In the genomic region with DNA sequence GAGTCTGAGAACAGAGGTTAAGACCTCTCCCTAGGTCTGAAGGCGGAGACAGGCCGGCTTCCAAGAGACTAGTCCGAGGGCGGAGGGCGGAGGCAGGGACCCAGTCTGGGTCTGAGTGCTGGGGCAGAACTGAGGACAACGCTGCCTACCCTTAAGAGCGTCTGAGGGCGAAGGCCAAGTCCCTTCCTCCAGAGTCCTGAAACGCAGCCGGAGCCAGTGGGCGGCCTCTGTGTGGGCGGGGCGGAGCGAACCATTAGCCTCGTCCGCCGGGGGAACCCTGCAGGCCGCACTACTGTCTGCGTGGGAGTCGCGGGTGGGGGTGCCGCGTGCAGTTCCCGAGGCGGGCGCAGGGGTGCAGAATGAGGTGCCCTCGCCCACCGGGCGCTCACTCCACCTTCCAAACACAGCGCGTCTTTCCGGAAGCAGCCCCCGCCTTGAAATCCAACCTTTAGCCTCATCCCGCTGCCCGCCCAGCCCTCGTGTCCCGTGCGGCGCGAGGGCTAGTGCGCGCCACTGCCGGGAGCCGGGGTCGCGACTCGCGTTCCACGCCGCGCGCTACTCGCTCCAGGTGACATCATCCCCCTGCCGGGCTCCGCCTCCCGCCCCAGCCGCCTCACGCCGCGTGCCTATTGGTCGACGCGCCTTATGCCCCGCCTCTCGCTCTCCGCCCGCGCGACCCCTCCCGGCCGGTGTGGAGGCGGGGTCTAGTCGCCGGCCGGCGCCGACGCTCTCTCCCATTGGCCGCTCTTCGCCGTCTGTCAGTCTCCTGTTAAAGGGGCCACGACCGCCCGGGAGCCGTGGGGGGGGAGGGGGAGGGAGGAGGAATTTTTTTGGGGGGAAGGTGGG, we compare ENCODE assay signal across 8 cellular contexts. TPM values are rescaled to one million over a fixed set of nuclear protein-coding genes. Genes with fewer than 3 reads are reported as not detected.
A peak's percentile ranks its signal among the peaks of the same experiment; 100 is the strongest.
DNase-seq lines count a peak whose midpoint lies in the region; ATAC-seq, FAIRE-seq and TF ChIP-seq lines count a peak whose summit lies in the region.

Gene C19orf73 (minus strand): TSS at position 579 of the 846 bp plus-strand sequence. CDS start 121 bp downstream, at position 458.

- peaks cover 29% of the 10 kb centered on the region for H3K4me1 Mint-ChIP-seq in T-helper 2 cell treated with Interferon-gamma antibody and Interleukin-4, amounts not matched to agents 5 μg/mL and 100 μg/mL, for 36 hours (ENCODE audit: low read depth)

- H3K27me3 Mint-ChIP-seq in T-helper 2 cell treated with Interferon-gamma antibody and Interleukin-4, amounts not matched to agents 5 μg/mL and 100 μg/mL, for 36 hours (ENCODE audit: low read depth): peaks cover 24% of the 10 kb centered on the region

- no peaks in the 10 kb centered on the region for H3K27me3 ChIP-seq in ascending aorta

- peak in 1 of 3 experiments; percentile 11 for TF ChIP-seq CTCF in ascending aorta (IDR thresholded peaks at IDR 0.05)

- FAIRE-seq in GM18507 (lab: Jason Lieb, UNC): peak; percentile 96

- H3K9me3 ChIP-seq in ascending aorta: no peaks in the 10 kb centered on the region

- DNase-seq in GM18507 (ENCODE audit: extremely low spot score, insufficient read length, low read depth) (peak; percentile 95), NCI-H1930 (lab: John Stamatoyannopoulos, UW) (peak; percentile 94 to 95), ascending aorta (ENCODE audit: low spot score in 2 of 2) (peak; percentile 81 to 97), hepatic stellate cell (ENCODE audit: low spot score) (peak; percentile 99), retina (peak; percentile 99), cortex of kidney (lab: John Stamatoyannopoulos, UW) (no peak)
- DNase-seq in T-helper 2 cell treated with Interferon-gamma antibody and Interleukin-4, amounts not matched to agents 5 μg/mL and 100 μg/mL, for 36 hours (ENCODE audit: low spot score): peak; percentile 94

- H3K4me3 Mint-ChIP-seq in T-helper 2 cell treated with Interferon-gamma antibody and Interleukin-4, amounts not matched to agents 5 μg/mL and 100 μg/mL, for 36 hours: peak within 1 kb of the TSS; percentile 90

- intact Hi-C loops in ascending aorta (cut with DNase I): loop anchor here (1.0 kb wide), 2 partner anchors 10 to 31 kb away; no protein-coding TSS in a partner anchor

- H3K36me3 ChIP-seq in ascending aorta: no peaks in the 10 kb centered on the region

- H3K36me3 Mint-ChIP-seq in T-helper 2 cell treated with Interferon-gamma antibody and Interleukin-4, amounts not matched to agents 5 μg/mL and 100 μg/mL, for 36 hours (ENCODE audit: low read depth): peaks cover 2% of the 10 kb centered on the region

- H3K4me1 ChIP-seq in ascending aorta: peaks cover 14 to 22% of the 10 kb centered on the region in 2 donors

- H3K4me3 ChIP-seq in ascending aorta: peak within 1 kb of the TSS; percentile 63 to 73

- H3K27ac ChIP-seq in ascending aorta: peak within 1 kb of the TSS; percentile 93 to 96

- ATAC-seq in HG02943 (IDR thresholded peaks at IDR 0.05; ENCODE audit: low read depth, unreplicated experiment): peak; percentile 65

- no peaks in the 10 kb centered on the region for H3K9me3 Mint-ChIP-seq in T-helper 2 cell treated with Interferon-gamma antibody and Interleukin-4, amounts not matched to agents 5 μg/mL and 100 μg/mL, for 36 hours

- peak within 1 kb of the TSS; percentile 86 for H3K27ac Mint-ChIP-seq in T-helper 2 cell treated with Interferon-gamma antibody and Interleukin-4, amounts not matched to agents 5 μg/mL and 100 μg/mL, for 36 hours

RNA-seq across cellular contexts. Expression of gene C19orf73, which starts in this region (rescaled TPM):
- not detected for total RNA-seq in ascending aorta

Comparison
In these comparisons a context has a peak if more than half of its experiments do, and no peak if none do; other contexts are left out.
1. Peak in DNase-seq, H3K4me3 ChIP-seq and H3K27ac ChIP-seq in ascending aorta; RNA of the gene not detected or under 1 TPM.